In the genomic region with DNA sequence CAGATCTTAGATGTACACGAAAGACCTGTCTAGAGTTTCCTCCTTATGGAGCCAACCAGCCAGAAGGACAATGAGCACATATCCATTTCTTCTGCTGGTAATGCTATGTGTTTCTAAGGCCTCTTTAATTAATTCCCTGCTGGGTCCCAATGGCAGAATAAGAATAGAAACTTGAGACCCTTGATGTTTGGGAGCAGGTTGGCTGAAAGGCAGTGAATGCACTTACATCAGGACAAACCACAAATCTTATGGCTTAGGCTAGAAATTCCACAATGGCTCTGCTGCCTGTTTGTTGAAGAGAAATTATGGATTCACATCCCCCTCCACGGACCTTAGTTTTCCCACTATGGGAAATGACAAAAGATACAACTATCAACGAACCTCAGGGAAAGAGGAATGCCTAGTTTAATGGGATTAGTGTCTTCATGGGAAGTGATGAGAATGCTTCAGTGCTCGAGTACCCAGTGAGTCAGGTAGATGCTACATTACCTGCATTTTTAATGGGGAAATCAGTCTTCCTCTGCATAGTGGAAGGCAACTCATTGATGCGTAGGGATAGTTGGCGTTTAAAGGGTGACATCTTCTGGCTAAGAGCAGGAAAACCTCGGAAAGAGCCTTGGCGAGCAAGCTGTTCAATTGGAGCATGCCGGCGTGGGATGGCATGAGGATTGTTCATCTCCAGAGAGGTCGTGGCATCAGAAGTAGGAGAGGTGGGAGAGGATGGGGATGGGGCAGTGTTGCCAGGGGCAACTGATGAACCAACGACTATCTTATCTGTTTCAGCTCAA, we compare ENCODE assay signal across 1 cellular context.
TF ChIP-seq lines count a peak whose summit lies in the region.

No MANE protein-coding gene starts in this region.

TF ChIP-seq in H1, 55 proteins besides CTCF, POLR2A, EP300 and RAD21 (continued from another document):
- TF ChIP-seq NANOG (IDR thresholded peaks at IDR 0.05; ENCODE audit: insufficient read depth, low read depth, low read length, poor library complexity, severe bottlenecking) (peak; percentile 83), KDM1A (IDR thresholded peaks at IDR 0.05; ENCODE audit: borderline replicate concordance, low read length) (peak; percentile 22; the same call in 1 of the 2 replicates), SIN3A (conservative IDR thresholded peaks at IDR 0.05 in 1 of 2, IDR thresholded peaks at IDR 0.05 in 1 of 2; ENCODE audit: low read depth in 1 of 2, low read length in 2 of 2) (no peak), POU5F1 (IDR thresholded peaks at IDR 0.05; ENCODE audit: low read depth, low read length) (no peak), SAP30 (IDR thresholded peaks at IDR 0.05; ENCODE audit: insufficient read depth, insufficient replicate concordance, low read length) (no peak), GABPA (IDR thresholded peaks at IDR 0.05; ENCODE audit: borderline replicate concordance, insufficient read depth, low read length) (no peak), BRCA1 (IDR thresholded peaks at IDR 0.05; ENCODE audit: low read depth, low read length) (no peak), TAF1 (IDR thresholded peaks at IDR 0.05; ENCODE audit: low read depth, low read length) (no peak), POLR2AphosphoS5 (IDR thresholded peaks at IDR 0.05; ENCODE audit: low read depth, low read length) (no peak), ZNF274 (IDR thresholded peaks at IDR 0.05; ENCODE audit: borderline replicate concordance, extremely low read depth, low read length) (no peak), MAFK (IDR thresholded peaks at IDR 0.05; ENCODE audit: low read depth, low read length) (no peak), RNF2 (IDR thresholded peaks at IDR 0.05; ENCODE audit: borderline replicate concordance, low read depth, low read length, missing control alignments, poor library complexity, severe bottlenecking) (no peak), GTF2F1 (IDR thresholded peaks at IDR 0.05; ENCODE audit: borderline replicate concordance, low read depth, low read length) (no peak), ASH2L (IDR thresholded peaks at IDR 0.05; ENCODE audit: low read length) (peak; percentile 61)
- TF ChIP-seq, protein P1, sequence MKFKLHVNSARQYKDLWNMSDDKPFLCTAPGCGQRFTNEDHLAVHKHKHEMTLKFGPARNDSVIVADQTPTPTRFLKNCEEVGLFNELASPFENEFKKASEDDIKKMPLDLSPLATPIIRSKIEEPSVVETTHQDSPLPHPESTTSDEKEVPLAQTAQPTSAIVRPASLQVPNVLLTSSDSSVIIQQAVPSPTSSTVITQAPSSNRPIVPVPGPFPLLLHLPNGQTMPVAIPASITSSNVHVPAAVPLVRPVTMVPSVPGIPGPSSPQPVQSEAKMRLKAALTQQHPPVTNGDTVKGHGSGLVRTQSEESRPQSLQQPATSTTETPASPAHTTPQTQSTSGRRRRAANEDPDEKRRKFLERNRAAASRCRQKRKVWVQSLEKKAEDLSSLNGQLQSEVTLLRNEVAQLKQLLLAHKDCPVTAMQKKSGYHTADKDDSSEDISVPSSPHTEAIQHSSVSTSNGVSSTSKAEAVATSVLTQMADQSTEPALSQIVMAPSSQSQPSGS (IDR thresholded peaks at IDR 0.05; ENCODE audit: low read length): peak; percentile 63
- TF ChIP-seq, protein P2, sequence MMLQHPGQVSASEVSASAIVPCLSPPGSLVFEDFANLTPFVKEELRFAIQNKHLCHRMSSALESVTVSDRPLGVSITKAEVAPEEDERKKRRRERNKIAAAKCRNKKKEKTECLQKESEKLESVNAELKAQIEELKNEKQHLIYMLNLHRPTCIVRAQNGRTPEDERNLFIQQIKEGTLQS (IDR thresholded peaks at IDR 0.05; ENCODE audit: insufficient read depth, low read depth, low read length): no peak
- TF ChIP-seq, protein P3, sequence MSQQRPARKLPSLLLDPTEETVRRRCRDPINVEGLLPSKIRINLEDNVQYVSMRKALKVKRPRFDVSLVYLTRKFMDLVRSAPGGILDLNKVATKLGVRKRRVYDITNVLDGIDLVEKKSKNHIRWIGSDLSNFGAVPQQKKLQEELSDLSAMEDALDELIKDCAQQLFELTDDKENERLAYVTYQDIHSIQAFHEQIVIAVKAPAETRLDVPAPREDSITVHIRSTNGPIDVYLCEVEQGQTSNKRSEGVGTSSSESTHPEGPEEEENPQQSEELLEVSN (IDR thresholded peaks at IDR 0.05): no peak
